ENCODE assay signal across 1 cellular context in genomic region chr12:116916714-116917114, GRCh38.
TF ChIP-seq lines count a peak whose summit lies in the region.

No MANE protein-coding gene starts in this region.

TF ChIP-seq in K562, 482 proteins besides CTCF, POLR2A, EP300 and RAD21 (continued from another document and continues in another):
- TF ChIP-seq HDAC2 (IDR thresholded peaks at IDR 0.05): peak; percentile 63; the same call in 1 of the 2 replicates
- TF ChIP-seq NFXL1 (CRISPR knock-in tag; IDR thresholded peaks at IDR 0.05): no peak
- no peak for TF ChIP-seq GABPA (tag; conservative IDR thresholded peaks at IDR 0.05; ENCODE audit: low read depth)
- no peak for TF ChIP-seq PPARD (CRISPR knock-in tag; IDR thresholded peaks at IDR 0.05)
- TF ChIP-seq ZNF551 (CRISPR knock-in tag; IDR thresholded peaks at IDR 0.05): no peak
- TF ChIP-seq NR4A1 (CRISPR knock-in tag; IDR thresholded peaks at IDR 0.05): no peak
- TF ChIP-seq NR4A1 (tag; IDR thresholded peaks at IDR 0.05): no peak
- TF ChIP-seq, protein P1, sequence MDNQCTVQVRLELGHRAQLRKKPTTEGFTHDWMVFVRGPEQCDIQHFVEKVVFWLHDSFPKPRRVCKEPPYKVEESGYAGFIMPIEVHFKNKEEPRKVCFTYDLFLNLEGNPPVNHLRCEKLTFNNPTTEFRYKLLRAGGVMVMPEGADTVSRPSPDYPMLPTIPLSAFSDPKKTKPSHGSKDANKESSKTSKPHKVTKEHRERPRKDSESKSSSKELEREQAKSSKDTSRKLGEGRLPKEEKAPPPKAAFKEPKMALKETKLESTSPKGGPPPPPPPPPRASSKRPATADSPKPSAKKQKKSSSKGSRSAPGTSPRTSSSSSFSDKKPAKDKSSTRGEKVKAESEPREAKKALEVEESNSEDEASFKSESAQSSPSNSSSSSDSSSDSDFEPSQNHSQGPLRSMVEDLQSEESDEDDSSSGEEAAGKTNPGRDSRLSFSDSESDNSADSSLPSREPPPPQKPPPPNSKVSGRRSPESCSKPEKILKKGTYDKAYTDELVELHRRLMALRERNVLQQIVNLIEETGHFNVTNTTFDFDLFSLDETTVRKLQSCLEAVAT (IDR thresholded peaks at IDR 0.05): peak; percentile 78 to 88
- no peak for TF ChIP-seq TFAM (CRISPR knock-in tag; conservative IDR thresholded peaks at IDR 0.05)
- TF ChIP-seq CXXC5 (CRISPR knock-in tag; IDR thresholded peaks at IDR 0.05): peak; percentile 33; the same call in 1 of the 2 replicates
- peak; percentile 78 to 88; a peak in 3 of 4 replicates for TF ChIP-seq ARNT (IDR thresholded peaks at IDR 0.05)
- 0 out of 4 replicates have a peak, but pooled peaks of 1 of the 2 experiments have one; percentile 35 for TF ChIP-seq MCM7 (IDR thresholded peaks at IDR 0.05)
- peak; percentile 26; the same call in 1 of the 2 replicates for TF ChIP-seq CTBP1 (IDR thresholded peaks at IDR 0.05; ENCODE audit: borderline replicate concordance)
- TF ChIP-seq SMARCE1 (IDR thresholded peaks at IDR 0.05): peak; percentile 94
- peak; percentile 89 for TF ChIP-seq EHMT2 (IDR thresholded peaks at IDR 0.05)
- TF ChIP-seq DACH1 (IDR thresholded peaks at IDR 0.05; ENCODE audit: partially characterized antibody): peak; percentile 40
- no peak for TF ChIP-seq CREBBP (IDR thresholded peaks at IDR 0.05; ENCODE audit: low read depth, low read length)
- peak; percentile 92; the same call in 1 of the 2 replicates for TF ChIP-seq LARP7 (IDR thresholded peaks at IDR 0.05)
- TF ChIP-seq JUN (IDR thresholded peaks at IDR 0.05; ENCODE audit: borderline replicate concordance, low read depth, low read length): peak; percentile 92
- no peak for TF ChIP-seq JUN (CRISPR knock-in tag; IDR thresholded peaks at IDR 0.05; ENCODE audit: borderline replicate concordance)
- TF ChIP-seq CBX3 (IDR thresholded peaks at IDR 0.05; ENCODE audit: borderline replicate concordance in 1 of 2, low read length in 2 of 2): peak in 1 of 2 experiments; percentile 72; a peak in 1 of 3 replicates
- peak; percentile 46; the same call in 1 of the 2 replicates for TF ChIP-seq MTA1 (IDR thresholded peaks at IDR 0.05; ENCODE audit: borderline replicate concordance)
- TF ChIP-seq SNRNP70 (optimal IDR thresholded peaks at IDR 0.05; ENCODE audit: low read depth, low read length): no peak
- no peak for TF ChIP-seq HMGXB4 (CRISPR knock-in tag; IDR thresholded peaks at IDR 0.05)
- TF ChIP-seq SMAD1 (IDR thresholded peaks at IDR 0.05; ENCODE audit: low read depth, low read length, partially characterized antibody): no peak
- no peak for TF ChIP-seq MXI1 (IDR thresholded peaks at IDR 0.05; ENCODE audit: low read depth, low read length)
- no peak for TF ChIP-seq SFPQ (IDR thresholded peaks at IDR 0.05; ENCODE audit: low read depth, low read length)
- no peak for TF ChIP-seq BHLHE40 (IDR thresholded peaks at IDR 0.05; ENCODE audit: low read length)
- TF ChIP-seq MYC (IDR thresholded peaks at IDR 0.05; ENCODE audit: low read depth, low read length): no peak
- no peak for TF ChIP-seq MYC (CRISPR knock-in tag; IDR thresholded peaks at IDR 0.05; ENCODE audit: borderline replicate concordance, low read depth)
- peak; percentile 93 for TF ChIP-seq SMARCA4 (IDR thresholded peaks at IDR 0.05)
- TF ChIP-seq ZNF644 (tag; IDR thresholded peaks at IDR 0.05; ENCODE audit: low read depth): no peak
- peak; percentile 28; the same call in 1 of the 2 replicates for TF ChIP-seq L3MBTL2 (IDR thresholded peaks at IDR 0.05)
- no peak for TF ChIP-seq RBM34 (IDR thresholded peaks at IDR 0.05; ENCODE audit: borderline replicate concordance, insufficient read depth, low read length)
- TF ChIP-seq, protein P2, sequence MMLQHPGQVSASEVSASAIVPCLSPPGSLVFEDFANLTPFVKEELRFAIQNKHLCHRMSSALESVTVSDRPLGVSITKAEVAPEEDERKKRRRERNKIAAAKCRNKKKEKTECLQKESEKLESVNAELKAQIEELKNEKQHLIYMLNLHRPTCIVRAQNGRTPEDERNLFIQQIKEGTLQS (IDR thresholded peaks at IDR 0.05): peak; percentile 99
- TF ChIP-seq, protein P2 (CRISPR knock-in tag; conservative IDR thresholded peaks at IDR 0.05): peak; percentile 97
- TF ChIP-seq CUX1 (CRISPR knock-in tag; IDR thresholded peaks at IDR 0.05): 0 out of 2 replicates have a peak, but pooled peaks have one; percentile 35
- TF ChIP-seq TFAP4 (CRISPR knock-in tag; IDR thresholded peaks at IDR 0.05; ENCODE audit: borderline replicate concordance): peak; percentile 41; the same call in 1 of the 2 replicates
- peak; percentile 33 for TF ChIP-seq PRDM10 (IDR thresholded peaks at IDR 0.05; ENCODE audit: partially characterized antibody)
- TF ChIP-seq ZNF143 (CRISPR knock-in tag; IDR thresholded peaks at IDR 0.05): no peak
- peak; percentile 75 for TF ChIP-seq CREM (IDR thresholded peaks at IDR 0.05; ENCODE audit: low read depth)
- TF ChIP-seq NR3C1 (CRISPR knock-in tag; IDR thresholded peaks at IDR 0.05): no peak
- TF ChIP-seq ZNF347 (CRISPR knock-in tag; IDR thresholded peaks at IDR 0.05; ENCODE audit: low read depth): no peak
- TF ChIP-seq ARHGAP35 (IDR thresholded peaks at IDR 0.05; ENCODE audit: partially characterized antibody): no peak
- TF ChIP-seq SMARCC2 (IDR thresholded peaks at IDR 0.05; ENCODE audit: low read depth): peak; percentile 69
- TF ChIP-seq SREBF2 (CRISPR knock-in tag; IDR thresholded peaks at IDR 0.05): no peak
- peak; percentile 60; the same call in 1 of the 2 replicates for TF ChIP-seq HBP1 (CRISPR knock-in tag; IDR thresholded peaks at IDR 0.05)
- TF ChIP-seq XRCC5 (IDR thresholded peaks at IDR 0.05; ENCODE audit: low read depth, low read length): peak; percentile 74; the same call in 1 of the 2 replicates
- peak; percentile 14; the same call in 1 of the 2 replicates for TF ChIP-seq NCOR1 (IDR thresholded peaks at IDR 0.05)
- peak; percentile 91 for TF ChIP-seq MYNN (IDR thresholded peaks at IDR 0.05)
- no peak for TF ChIP-seq MYNN (CRISPR knock-in tag; IDR thresholded peaks at IDR 0.05)
